ENCODE assay signal across 1 cellular context in the genomic region with DNA sequence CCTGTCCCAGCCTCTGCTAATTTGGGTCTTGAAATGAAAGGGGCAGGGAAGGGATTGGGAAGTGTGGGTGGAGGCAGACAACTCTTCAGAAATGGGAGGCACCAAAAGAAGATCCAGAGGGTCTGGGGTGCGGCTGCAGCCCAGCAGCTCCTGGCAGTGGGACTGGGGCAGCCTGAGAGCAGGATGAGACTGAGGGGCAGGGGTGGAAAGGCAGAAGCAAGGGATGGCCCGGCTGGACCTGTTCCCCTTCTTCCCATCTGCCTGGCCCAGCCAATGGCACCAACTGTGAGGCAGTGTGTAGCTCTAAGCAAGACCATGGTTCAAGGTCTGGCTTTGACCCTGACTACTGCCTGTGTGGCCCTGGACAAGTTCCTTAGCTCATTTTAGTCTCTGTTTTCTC.
TF ChIP-seq lines count a peak whose summit lies in the region.

No MANE protein-coding gene starts in this region.

TF ChIP-seq in K562, 482 proteins besides CTCF, POLR2A, EP300 and RAD21 (continued from another document):
- TF ChIP-seq ARID3A (IDR thresholded peaks at IDR 0.05; ENCODE audit: borderline replicate concordance, low read depth, low read length) (no peak), TAF1 (IDR thresholded peaks at IDR 0.05; ENCODE audit: control insufficient read depth, extremely low read depth, insufficient read depth, low read length, severe bottlenecking) (no peak), FIP1L1 (IDR thresholded peaks at IDR 0.05; ENCODE audit: low read depth, low read length, poor library complexity, severe bottlenecking) (no peak), ZNF699 (CRISPR knock-in tag; IDR thresholded peaks at IDR 0.05; ENCODE audit: insufficient replicate concordance) (no peak), PHB2 (IDR thresholded peaks at IDR 0.05; ENCODE audit: low read depth) (no peak), RREB1 (CRISPR knock-in tag; IDR thresholded peaks at IDR 0.05) (no peak), IRF2 (CRISPR knock-in tag; IDR thresholded peaks at IDR 0.05) (no peak), ZFP30 (CRISPR knock-in tag; IDR thresholded peaks at IDR 0.05; ENCODE audit: borderline replicate concordance) (no peak)
